In genomic region chr6:45378324-45378926, GRCh38 we compare ENCODE assay signal across 8 cellular contexts. TPM values are rescaled to one million over a fixed set of nuclear protein-coding genes. Genes with fewer than 3 reads are reported as not detected.
DNase-seq lines count a peak whose midpoint lies in the region; ATAC-seq and TF ChIP-seq lines count a peak whose summit lies in the region.

No MANE protein-coding gene starts in this region.

- intact Hi-C loops in activated B cell treated with CpG ODN at 0.5 μM for 24 hours (cut with micrococcal nuclease) = loop anchor here (1.0 to 2.0 kb wide), 5 partner anchors 43 to 750 kb away; partner anchors contain the start of gene ENPP4

- POLR2A ChIA-PET in activated B cell treated with CpG ODN at 0.5 μM for 24 hours (lab: Charles Lee) = interaction anchor here (0.6 to 2.4 kb wide), 16 partner anchors 8 to 751 kb away, joined by 3 to 16 read pairs (median 6); partner anchors contain the start of gene ENPP4

- H3K4me3 ChIP-seq in Jurkat, Clone E6-1 (ENCODE audit: low read length) = peak overlapping the region; percentile 59

- H3K9me3 Mint-ChIP-seq in activated B cell treated with CpG ODN at 0.5 μM for 24 hours = no peaks in the 10 kb centered on the region
- H3K9me3 Mint-ChIP-seq in glutamatergic neuron (ENCODE audit: unreplicated experiment) = peaks cover 7% of the 10 kb centered on the region

- H3K4me1 Mint-ChIP-seq in activated B cell treated with CpG ODN at 0.5 μM for 24 hours = peaks cover 26% of the 10 kb centered on the region
- H3K4me1 Mint-ChIP-seq in glutamatergic neuron (ENCODE audit: low read depth, unreplicated experiment) = no peaks in the 10 kb centered on the region

- peak; percentile 35 for DNase-seq in GM03348 (ENCODE audit: low spot score)
- no peak for DNase-seq in Jurkat, Clone E6-1 (ENCODE audit: low read depth, low spot score)
- DNase-seq in activated B cell treated with CpG ODN at 0.5 μM for 24 hours = no peak
- peak; percentile 33 for DNase-seq in glutamatergic neuron
- DNase-seq in pons (ENCODE audit: low spot score) = peak; percentile 11
- no peak for DNase-seq in NCI-H2107 treated with DMSO at 0.1 percent for 48 hours (lab: John Stamatoyannopoulos, UW; ENCODE audit: unreplicated experiment)
- DNase-seq in NCI-H128 (lab: John Stamatoyannopoulos, UW; ENCODE audit: unreplicated experiment) = no peak

- peak; percentile 30 for ATAC-seq in GM21526 (IDR thresholded peaks at IDR 0.05; ENCODE audit: low FRiP score, unreplicated experiment)
- peak; percentile 14 for ATAC-seq in activated B cell treated with CpG ODN at 0.5 μM for 24 hours (ENCODE audit: low read depth)

- CTCF ChIA-PET in activated B cell treated with CpG ODN at 0.5 μM for 24 hours (lab: Charles Lee) = interaction anchor here (1.0 to 2.2 kb wide), 4 partner anchors 42 to 723 kb away, joined by 5 to 11 read pairs (median 6); no protein-coding TSS in a partner anchor

- TF ChIP-seq CTCF in activated B cell treated with CpG ODN at 0.5 μM for 24 hours (IDR thresholded peaks at IDR 0.05) (no peak), glutamatergic neuron (IDR thresholded peaks at IDR 0.05; ENCODE audit: partially characterized antibody, unreplicated experiment) (no peak)

- H3K4me3 Mint-ChIP-seq in activated B cell treated with CpG ODN at 0.5 μM for 24 hours (peak overlapping the region; percentile 99), glutamatergic neuron (ENCODE audit: unreplicated experiment) (peak overlapping the region; percentile 98)

- H3K36me3 Mint-ChIP-seq in activated B cell treated with CpG ODN at 0.5 μM for 24 hours (ENCODE audit: low read depth) (peaks cover 11% of the 10 kb centered on the region), glutamatergic neuron (ENCODE audit: unreplicated experiment) (no peaks in the 10 kb centered on the region)

- H3K27me3 Mint-ChIP-seq in activated B cell treated with CpG ODN at 0.5 μM for 24 hours (no peaks in the 10 kb centered on the region), glutamatergic neuron (ENCODE audit: unreplicated experiment) (peaks cover 7% of the 10 kb centered on the region)

- H3K27ac Mint-ChIP-seq in activated B cell treated with CpG ODN at 0.5 μM for 24 hours (peak overlapping the region; percentile 99), glutamatergic neuron (ENCODE audit: unreplicated experiment) (peak overlapping the region; percentile 90)

RNA-seq across cellular contexts. Expression of gene SUPT3H, which starts 0.7 kb away (rescaled TPM):
- polyA plus RNA-seq in Jurkat, Clone E6-1 (2012; ENCODE audit: insufficient read depth, insufficient read length) = 8.3 TPM
- total RNA-seq in activated B cell treated with CpG ODN at 0.5 μM for 24 hours (9.9 and 10.4 TPM in 2 replicates), glutamatergic neuron (ENCODE audit: unreplicated experiment) (16.0 TPM)

RNA-seq across cellular contexts. Expression of gene RUNX2, which starts 50.3 kb away (rescaled TPM):
- 2.7 TPM for polyA plus RNA-seq in Jurkat, Clone E6-1 (2012; ENCODE audit: insufficient read depth, insufficient read length)
- total RNA-seq in activated B cell treated with CpG ODN at 0.5 μM for 24 hours (1.8 and 2.0 TPM in 2 replicates), glutamatergic neuron (ENCODE audit: unreplicated experiment) (not detected)

Comparison
In these comparisons a context has a peak if more than half of its experiments do, and no peak if none do; other contexts are left out.
1. DNase-seq: peak in GM03348 (single experiment), glutamatergic neuron (single experiment) and pons (single experiment); none in Jurkat, Clone E6-1 (single experiment), activated B cell treated with CpG ODN at 0.5 μM for 24 hours (single experiment), NCI-H2107 treated with DMSO at 0.1 percent for 48 hours (single experiment) and NCI-H128 (single experiment).